Comparison of ENCODE assay signal across 14 cellular contexts in genomic region chr14:62546862-62547474, GRCh38.
"Had no signal": no experiment of that assay in that cellular context is flagged by ENCODE, and none has a peak within 500 bp of the region (broad histone marks: within the 10 kb centered on the region; RNA-seq: fewer than 3 reads in every experiment).

No MANE protein-coding gene starts in this region.

- H3K4me1 ChIP-seq: breast epithelium, esophagus muscularis mucosa, suprapubic skin had no signal

- H3K27ac ChIP-seq: breast epithelium, esophagus muscularis mucosa, suprapubic skin had no signal

- H3K4me3 ChIP-seq: breast epithelium, esophagus muscularis mucosa, suprapubic skin had no signal

- H3K36me3 ChIP-seq: breast epithelium, esophagus muscularis mucosa, suprapubic skin had no signal

- ATAC-seq: activated CD4-positive, CD25-positive, alpha-beta regulatory T cell treated with anti-CD3 and anti-CD28 coated beads, Interleukin-2, amount 50 U/mL, for 24 hours; activated CD8-positive, alpha-beta memory T cell treated with anti-CD3 and anti-CD28 coated beads, Interleukin-2, amount 10 ng/mL, durations not matched to agents 7 days and 5 days; left lobe of liver; stimulated activated naive CD8-positive, alpha-beta T cell treated with anti-CD3 and anti-CD28 coated beads, Interleukin-15, Interleukin-2, amounts not matched to agents 100 U/mL and 50 U/mL, for 24 hours had no signal

- DNase-seq: activated CD4-positive, alpha-beta T cell treated with anti-CD3 and anti-CD28 coated beads, Interleukin-2, amount 50 U/mL, for 48 hours; activated CD8-positive, alpha-beta memory T cell treated with anti-CD3 and anti-CD28 coated beads, Interleukin-2, amount 10 ng/mL, durations not matched to agents 7 days and 5 days; activated gamma-delta T cell; activated T-cell treated with anti-CD3 and anti-CD28 coated beads, Interleukin-2, amount 50 U/mL, for 24 hours; anterior cingulate cortex; foreskin fibroblast; stimulated activated CD4-positive, alpha-beta T cell treated with anti-CD3 and anti-CD28 coated beads, Interleukin-4, amount 100 ng/mL, for 1 hour; stimulated activated CD8-positive, alpha-beta memory T cell treated with anti-CD3 and anti-CD28 coated beads, Interleukin-4, amount 100 ng/mL, for 48 hours; stimulated activated naive CD8-positive, alpha-beta T cell treated with anti-CD3 and anti-CD28 coated beads, Interleukin-15, Interleukin-2, amounts not matched to agents 100 U/mL and 50 U/mL, for 24 hours had no signal

- H3K27me3 ChIP-seq: breast epithelium, esophagus muscularis mucosa, suprapubic skin had no signal
